In the genomic region with DNA sequence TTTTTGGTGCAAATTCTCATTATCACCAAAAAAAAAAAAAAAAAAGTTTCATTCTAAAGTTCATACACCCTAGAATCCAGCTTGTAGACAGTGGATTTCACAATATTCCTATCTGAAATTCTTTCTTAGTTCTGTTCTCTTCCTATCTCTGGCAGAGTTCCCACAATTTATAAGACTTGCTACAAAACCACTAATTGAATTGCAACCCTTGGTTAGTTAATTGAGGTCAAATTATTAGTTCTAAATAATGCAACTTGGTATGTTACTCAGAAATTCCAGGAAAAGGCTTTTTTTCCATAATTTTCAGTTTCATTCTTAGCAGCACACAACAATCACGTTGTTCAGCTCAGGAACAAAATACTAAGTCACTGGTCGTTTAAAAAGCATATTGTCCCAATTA, we compare ENCODE assay signal across 23 cellular contexts. TPM values are rescaled to one million over a fixed set of nuclear protein-coding genes. Genes with fewer than 3 reads are reported as not detected.
DNase-seq lines count a peak whose midpoint lies in the region; ATAC-seq, FAIRE-seq and TF ChIP-seq lines count a peak whose summit lies in the region.
"Had no signal": no experiment of that assay in that cellular context is flagged by ENCODE, and none has a peak within 500 bp of the region (broad histone marks: within the 10 kb centered on the region; RNA-seq: fewer than 3 reads in every experiment).

No MANE protein-coding gene starts in this region.

- WGBS in esophagus squamous epithelium, 2 donors: 55 to 75% methylated on average over 2 of the region's 2 CpGs

- FAIRE-seq in kidney (lab: Jason Lieb, UNC): peak; percentile 65
- FAIRE-seq: urothelium cell line had no signal

- intact Hi-C loops in kidney (cut with DNase I): no loop called here
- intact Hi-C loops in esophagus squamous epithelium (cut with DNase I): loop anchor here (5.0 kb wide), 1 partner anchor 197 kb away; no protein-coding TSS in a partner anchor

- no peak overlapping the region for H3K9ac ChIP-seq in kidney (ENCODE audit: low read length in 2 of 2)

- peaks cover 0 to 6% of the 10 kb centered on the region in 2 donors for H3K36me3 ChIP-seq in kidney (ENCODE audit: control insufficient read depth in 1 of 2, insufficient read depth in 2 of 2, low read length in 2 of 2)
- peaks cover 0 to 10% (median 0%) of the 10 kb centered on the region in 3 donors for H3K36me3 ChIP-seq in esophagus squamous epithelium
- H3K36me3 ChIP-seq: WERI-Rb-1 had no signal

- H3K9me3 ChIP-seq in kidney (ENCODE audit: control insufficient read depth in 1 of 2, low read length in 2 of 2) (no peaks in the 10 kb centered on the region), esophagus squamous epithelium (no peaks in the 10 kb centered on the region)

- H3K4me1 ChIP-seq in kidney (ENCODE audit: control insufficient read depth in 1 of 2, insufficient read depth in 1 of 2, low read depth in 1 of 2, low read length in 2 of 2) (peaks cover 30 to 36% of the 10 kb centered on the region in 2 donors), esophagus squamous epithelium (peaks cover 0 to 30% (median 22%) of the 10 kb centered on the region in 3 donors)

- H3K4me3 Mint-ChIP-seq in brain: no peak overlapping the region
- H3K4me3 Mint-ChIP-seq: activated CD4-positive, alpha-beta T cell treated with anti-CD3 and anti-CD28 coated beads, Interleukin-2, amount 10 ng/mL, durations not matched to agents 24 days and 14 days; activated naive CD4-positive, alpha-beta T cell treated with anti-CD3 and anti-CD28 coated beads, Interleukin-2, amount 50 U/mL, for 24 hours; CD4-positive, alpha-beta memory T cell; H9; T-helper 2 cell treated with Interferon-gamma antibody and Interleukin-4, amounts not matched to agents 5 μg/mL and 100 μg/mL, for 36 hours had no signal

- no peak for ATAC-seq in HG03045 (IDR thresholded peaks at IDR 0.05; ENCODE audit: unreplicated experiment)

- H3K27ac Mint-ChIP-seq in brain: peak overlapping the region in 4 of 5 experiments; percentile 79 to 95 (median 80)
- H3K27ac Mint-ChIP-seq: activated CD4-positive, alpha-beta T cell treated with anti-CD3 and anti-CD28 coated beads, Interleukin-2, amount 10 ng/mL, durations not matched to agents 24 days and 14 days; activated naive CD4-positive, alpha-beta T cell treated with anti-CD3 and anti-CD28 coated beads, Interleukin-2, amount 50 U/mL, for 24 hours; CD4-positive, alpha-beta memory T cell; T-helper 2 cell treated with Interferon-gamma antibody and Interleukin-4, amounts not matched to agents 5 μg/mL and 100 μg/mL, for 36 hours had no signal

- DNase-seq in EH (ENCODE audit: low read depth) (peak; percentile 59), kidney (no peak), substantia nigra (lab: John Stamatoyannopoulos, UW) (no peak), hippocampal formation (lab: John Stamatoyannopoulos, UW) (no peak), NCI-H1048 (lab: John Stamatoyannopoulos, UW) (no peak), esophagus squamous epithelium (lab: John Stamatoyannopoulos, UW) (no peak)
- DNase-seq: activated CD4-positive, alpha-beta T cell treated with anti-CD3 and anti-CD28 coated beads, Interleukin-2, amount 10 ng/mL, durations not matched to agents 24 days and 14 days; CD4-positive, alpha-beta memory T cell; DMS 273 treated with DMSO at 0.1 percent for 48 hours; H9; NCI-H1105; NCI-H2029; NCI-H226; NCI-H82; stimulated activated CD4-positive, alpha-beta T cell treated with anti-CD3 and anti-CD28 coated beads, Interleukin-1b, Interleukin-23, amount 100 ng/mL, for 48 hours; WERI-Rb-1 had no signal

- H3K36me3 Mint-ChIP-seq in brain: no peaks in the 10 kb centered on the region
- H3K36me3 Mint-ChIP-seq: activated naive CD4-positive, alpha-beta T cell treated with anti-CD3 and anti-CD28 coated beads, Interleukin-2, amount 50 U/mL, for 24 hours; CD4-positive, alpha-beta memory T cell had no signal

- H3K27ac ChIP-seq in kidney (ENCODE audit: low read depth in 2 of 2, low read length in 2 of 2) (peak overlapping the region in 1 of 2 donors; percentile 52), substantia nigra (ENCODE audit: low read depth, low read length, poor library complexity, severe bottlenecking) (peak overlapping the region; percentile 33), esophagus squamous epithelium (peak overlapping the region in 1 of 4 donors; percentile 3)
- H3K27ac ChIP-seq: RWPE1, WERI-Rb-1 had no signal

- no peak for TF ChIP-seq CTCF in brain (conservative IDR thresholded peaks at IDR 0.05)
- no peak for TF ChIP-seq CTCF in kidney (IDR thresholded peaks at IDR 0.05; ENCODE audit: borderline replicate concordance, extremely low read depth, insufficient read depth)
- TF ChIP-seq CTCF in esophagus squamous epithelium (IDR thresholded peaks at IDR 0.05): no peak

- H3K4me3 ChIP-seq in kidney (ENCODE audit: low read length in 2 of 2) (no peak overlapping the region), esophagus squamous epithelium (no peak overlapping the region)

- TF ChIP-seq POLR2A in esophagus squamous epithelium (IDR thresholded peaks at IDR 0.05): no peak

- H3K27me3 Mint-ChIP-seq in brain: peaks cover 2% of the 10 kb centered on the region
- H3K27me3 Mint-ChIP-seq: activated CD4-positive, alpha-beta T cell treated with anti-CD3 and anti-CD28 coated beads, Interleukin-2, amount 10 ng/mL, durations not matched to agents 24 days and 14 days; activated naive CD4-positive, alpha-beta T cell treated with anti-CD3 and anti-CD28 coated beads, Interleukin-2, amount 50 U/mL, for 24 hours had no signal

- peaks cover 72% of the 10 kb centered on the region for H3K4me1 Mint-ChIP-seq in brain

- no peaks in the 10 kb centered on the region for H3K9me3 Mint-ChIP-seq in brain
- H3K9me3 Mint-ChIP-seq: activated CD4-positive, alpha-beta T cell treated with anti-CD3 and anti-CD28 coated beads, Interleukin-2, amount 10 ng/mL, durations not matched to agents 24 days and 14 days; activated naive CD4-positive, alpha-beta T cell treated with anti-CD3 and anti-CD28 coated beads, Interleukin-2, amount 50 U/mL, for 24 hours; CD4-positive, alpha-beta memory T cell; H9; neural crest cell; T-helper 2 cell treated with Interferon-gamma antibody and Interleukin-4, amounts not matched to agents 5 μg/mL and 100 μg/mL, for 36 hours had no signal

- no peaks in the 10 kb centered on the region for H3K27me3 ChIP-seq in esophagus squamous epithelium

RNA-seq across cellular contexts. Expression of a gene that starts 58.5 kb away (rescaled TPM):
- polyA plus RNA-seq in brain (ENCODE audit: insufficient read depth, low read depth, low replicate concordance) (7.7 TPM), kidney (ENCODE audit: insufficient read depth, low read depth, low replicate concordance) (12.3 TPM)
- total RNA-seq in kidney (69.2 TPM), esophagus squamous epithelium (10 to 100 TPM in 2 of 4 donors, 1 to 10 TPM in 2; 5.0 to 16.6 (median 9.7) TPM)
